In the genomic region with DNA sequence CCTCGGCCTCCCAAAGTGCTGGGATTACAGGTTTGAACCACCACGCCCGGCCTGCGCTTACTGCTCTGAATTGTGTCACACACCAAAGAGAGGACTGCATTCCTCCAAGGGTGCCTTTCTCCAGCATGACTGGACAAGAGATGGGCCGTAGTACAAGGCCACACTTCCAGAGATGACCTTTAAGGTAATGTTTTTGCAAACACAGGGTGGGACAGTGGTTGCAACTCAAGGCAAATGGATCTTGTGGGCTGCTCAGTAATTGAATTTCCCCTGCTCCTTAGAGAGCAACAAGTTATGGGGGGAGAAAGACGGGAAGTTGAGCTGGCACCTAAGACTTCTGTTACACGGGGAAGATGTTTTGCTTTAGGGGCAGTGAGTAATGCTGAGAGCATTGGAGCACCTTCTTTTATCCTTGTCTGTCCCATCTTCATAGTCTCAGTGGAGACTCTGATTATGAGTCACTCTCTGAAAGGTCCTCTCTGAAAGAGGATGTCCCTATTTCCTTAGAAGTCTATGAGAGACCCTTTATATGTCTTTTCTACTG, we compare ENCODE assay signal across 13 cellular contexts.
DNase-seq lines count a peak whose midpoint lies in the region; ATAC-seq and TF ChIP-seq lines count a peak whose summit lies in the region.
"Had no signal": no experiment of that assay in that cellular context is flagged by ENCODE, and none has a peak within 500 bp of the region (broad histone marks: within the 10 kb centered on the region; RNA-seq: fewer than 3 reads in every experiment).

No MANE protein-coding gene starts in this region.

- H3K4ac ChIP-seq in mesenchymal stem cell (ENCODE audit: low read depth in 1 of 2, low read length in 2 of 2) = no peak overlapping the region

- H3K14ac ChIP-seq in mesenchymal stem cell (ENCODE audit: low read length in 2 of 2) = no peak overlapping the region

- no peak overlapping the region for H4K8ac ChIP-seq in mesenchymal stem cell (ENCODE audit: low read length)

- peak overlapping the region in 1 of 2 experiments; percentile 4 for H3K18ac ChIP-seq in mesenchymal stem cell (ENCODE audit: low read depth in 1 of 2, low read length in 2 of 2)

- H4K91ac ChIP-seq in mesenchymal stem cell (ENCODE audit: low read length) = no peak overlapping the region

- H2AFZ ChIP-seq in mesenchymal stem cell (ENCODE audit: low read depth, low read length) = no peak overlapping the region

- no peak overlapping the region for H3K27ac ChIP-seq in mesenchymal stem cell (ENCODE audit: low read length, poor library complexity, severe bottlenecking)

- peaks cover 7% of the 10 kb centered on the region for H3K4me1 ChIP-seq in mesenchymal stem cell (ENCODE audit: control insufficient read depth, insufficient read depth, low read depth, low read length)

- H3K79me1 ChIP-seq in mesenchymal stem cell (replicated peaks; ENCODE audit: low read length, poor library complexity, severe bottlenecking) = no peaks in the 10 kb centered on the region

- H2BK15ac ChIP-seq in mesenchymal stem cell (ENCODE audit: low read depth, poor library complexity, severe bottlenecking) = no peak overlapping the region

- H3K36me3 ChIP-seq in mesenchymal stem cell (ENCODE audit: control insufficient read depth in 1 of 2, insufficient read depth in 2 of 2, low read depth in 1 of 2, low read length in 2 of 2) = peaks cover 0 to 43% of the 10 kb centered on the region in 2 experiments

- H3K4me2 ChIP-seq in mesenchymal stem cell (ENCODE audit: low read length, poor library complexity, severe bottlenecking) = no peak overlapping the region

- no peak overlapping the region for H3K9ac ChIP-seq in mesenchymal stem cell (ENCODE audit: low read length)

- DNase-seq in EH (ENCODE audit: low read depth) (peak; percentile 90), LoVo (ENCODE audit: low spot score) (peak; percentile 16), choroid plexus epithelial cell (ENCODE audit: low read depth) (peak; percentile 40), mesenchymal stem cell (peak; percentile 34), NCI-H345 (lab: John Stamatoyannopoulos, UW) (no peak), NAMALWA (ENCODE audit: low spot score) (no peak), D341Med (ENCODE audit: low spot score) (no peak)
- DNase-seq: CD4-positive, CD25-positive, alpha-beta regulatory T cell; kidney; naive thymus-derived CD8-positive, alpha-beta T cell; NCI-H1092; retina had no signal

- no peak for ATAC-seq in GM18498 (IDR thresholded peaks at IDR 0.05; ENCODE audit: unreplicated experiment)
- ATAC-seq: naive thymus-derived CD8-positive, alpha-beta T cell had no signal

- no peak overlapping the region for H3K23ac ChIP-seq in mesenchymal stem cell (ENCODE audit: low read length in 2 of 2)

- no peaks in the 10 kb centered on the region for H3K27me3 ChIP-seq in mesenchymal stem cell (ENCODE audit: control insufficient read depth in 1 of 2, insufficient read depth in 1 of 2, low read length in 2 of 2)

- TF ChIP-seq CTCF in choroid plexus epithelial cell (conservative IDR thresholded peaks at IDR 0.05; ENCODE audit: low read depth, low read length) = no peak

- no peak overlapping the region for H2BK5ac ChIP-seq in mesenchymal stem cell (ENCODE audit: low read depth, low read length, poor library complexity, severe bottlenecking)

- H3K9me3 ChIP-seq in mesenchymal stem cell (ENCODE audit: control insufficient read depth, low read length) = no peaks in the 10 kb centered on the region

- H2AK5ac ChIP-seq in mesenchymal stem cell (ENCODE audit: low read length, severe bottlenecking) = no peak overlapping the region

- WGBS in mesenchymal stem cell = 65% methylated on average over 7 of the region's 7 CpGs

- H3K4me3 ChIP-seq in choroid plexus epithelial cell (ENCODE audit: low read depth, low read length) (no peak overlapping the region), mesenchymal stem cell (ENCODE audit: insufficient read depth in 1 of 2, low read depth in 1 of 2, low read length in 2 of 2) (no peak overlapping the region)

- no peak overlapping the region for H2BK120ac ChIP-seq in mesenchymal stem cell (ENCODE audit: low read depth, low read length)

- no peak overlapping the region for H2BK12ac ChIP-seq in mesenchymal stem cell (ENCODE audit: low read length in 2 of 2)

Comparison
In these comparisons a context has a peak if more than half of its experiments do, and no peak if none do; other contexts are left out.
1. DNase-seq: peak in EH (single experiment), LoVo (single experiment), choroid plexus epithelial cell (single experiment) and mesenchymal stem cell (single experiment); none in NCI-H345 (single experiment), NAMALWA (single experiment) and D341Med (single experiment).